In genomic region chr14:95044463-95045254, GRCh38 we compare ENCODE assay signal across 21 cellular contexts.
DNase-seq lines count a peak whose midpoint lies in the region; ATAC-seq and TF ChIP-seq lines count a peak whose summit lies in the region.
"Had no signal": no experiment of that assay in that cellular context is flagged by ENCODE, and none has a peak within 500 bp of the region (broad histone marks: within the 10 kb centered on the region; RNA-seq: fewer than 3 reads in every experiment).

No MANE protein-coding gene starts in this region.

- TF ChIP-seq CTCF in right atrium auricular region (IDR thresholded peaks at IDR 0.05) (no peak), heart left ventricle (IDR thresholded peaks at IDR 0.05) (no peak), mesothelial cell of epicardium (IDR thresholded peaks at IDR 0.05; ENCODE audit: unreplicated experiment) (no peak), tibial nerve (IDR thresholded peaks at IDR 0.05) (no peak)

- no peak overlapping the region for H3K27ac Mint-ChIP-seq in activated CD8-positive, alpha-beta memory T cell treated with anti-CD3 and anti-CD28 coated beads, Interleukin-2, amount 10 ng/mL, durations not matched to agents 7 days and 5 days
- H3K27ac Mint-ChIP-seq in mesothelial cell of epicardium = no peak overlapping the region
- H3K27ac Mint-ChIP-seq: activated CD4-positive, alpha-beta memory T cell treated with anti-CD3 and anti-CD28 coated beads for 36 hours; activated T-cell treated with anti-CD3 and anti-CD28 coated beads, Interleukin-2, amount 50 U/mL, for 72 hours; brain; CD4-positive, alpha-beta memory T cell; memory B cell; nephron had no signal

- H3K4me3 ChIP-seq in right atrium auricular region (no peak overlapping the region), heart left ventricle (no peak overlapping the region), tibial nerve (no peak overlapping the region)
- H3K4me3 ChIP-seq: colonic mucosa had no signal

- no peaks in the 10 kb centered on the region for H3K9me3 Mint-ChIP-seq in activated CD8-positive, alpha-beta memory T cell treated with anti-CD3 and anti-CD28 coated beads, Interleukin-2, amount 10 ng/mL, durations not matched to agents 7 days and 5 days (ENCODE audit: low read depth)
- no peaks in the 10 kb centered on the region for H3K9me3 Mint-ChIP-seq in mesothelial cell of epicardium
- H3K9me3 Mint-ChIP-seq: activated CD4-positive, alpha-beta memory T cell treated with anti-CD3 and anti-CD28 coated beads for 36 hours; activated T-cell treated with anti-CD3 and anti-CD28 coated beads, Interleukin-2, amount 50 U/mL, for 72 hours had no signal

- no peaks in the 10 kb centered on the region for H3K36me3 Mint-ChIP-seq in activated CD8-positive, alpha-beta memory T cell treated with anti-CD3 and anti-CD28 coated beads, Interleukin-2, amount 10 ng/mL, durations not matched to agents 7 days and 5 days
- H3K36me3 Mint-ChIP-seq in mesothelial cell of epicardium = no peaks in the 10 kb centered on the region
- H3K36me3 Mint-ChIP-seq: activated CD4-positive, alpha-beta memory T cell treated with anti-CD3 and anti-CD28 coated beads for 36 hours; brain; CD4-positive, alpha-beta memory T cell; memory B cell had no signal

- no peak overlapping the region for H3K4me3 Mint-ChIP-seq in activated CD8-positive, alpha-beta memory T cell treated with anti-CD3 and anti-CD28 coated beads, Interleukin-2, amount 10 ng/mL, durations not matched to agents 7 days and 5 days
- H3K4me3 Mint-ChIP-seq in mesothelial cell of epicardium = no peak overlapping the region
- H3K4me3 Mint-ChIP-seq: activated CD4-positive, alpha-beta memory T cell treated with anti-CD3 and anti-CD28 coated beads for 36 hours; activated T-cell treated with anti-CD3 and anti-CD28 coated beads, Interleukin-2, amount 50 U/mL, for 72 hours; brain; CD4-positive, alpha-beta memory T cell; memory B cell; nephron had no signal

- no peak for ATAC-seq in heart left ventricle
- no peak for ATAC-seq in activated CD8-positive, alpha-beta memory T cell treated with anti-CD3 and anti-CD28 coated beads, Interleukin-2, amount 10 ng/mL, durations not matched to agents 7 days and 5 days
- ATAC-seq: activated T-cell treated with anti-CD3 and anti-CD28 coated beads, Interleukin-2, amount 50 U/mL, for 72 hours had no signal

- H3K9me3 ChIP-seq in right atrium auricular region (no peaks in the 10 kb centered on the region), heart left ventricle (no peaks in the 10 kb centered on the region), tibial nerve (no peaks in the 10 kb centered on the region)
- H3K9me3 ChIP-seq: colonic mucosa had no signal

- TF ChIP-seq EP300 in tibial nerve (IDR thresholded peaks at IDR 0.05) = no peak

- no peaks in the 10 kb centered on the region for H3K4me1 Mint-ChIP-seq in activated CD8-positive, alpha-beta memory T cell treated with anti-CD3 and anti-CD28 coated beads, Interleukin-2, amount 10 ng/mL, durations not matched to agents 7 days and 5 days
- peaks cover 9% of the 10 kb centered on the region for H3K4me1 Mint-ChIP-seq in mesothelial cell of epicardium
- H3K4me1 Mint-ChIP-seq: CD4-positive, alpha-beta memory T cell; memory B cell had no signal

- TF ChIP-seq POLR2A in heart left ventricle (IDR thresholded peaks at IDR 0.05) = no peak
- TF ChIP-seq POLR2A in tibial nerve (IDR thresholded peaks at IDR 0.05) = no peak

- 62 to 76% (median 65%) methylated on average over 13 to 19 of the region's 19 CpGs for WGBS in heart left ventricle, 4 donors
- 81 to 86% methylated on average over 13 to 19 of the region's 19 CpGs for WGBS in tibial nerve, 2 donors

- POLR2A ChIA-PET in HEK293T (lab: Yijun Ruan, JAX) = no interaction called here

- intact Hi-C loops in heart left ventricle (cut with DNase I) = no loop called here

- H3K36me3 ChIP-seq in right atrium auricular region (no peaks in the 10 kb centered on the region), heart left ventricle (no peaks in the 10 kb centered on the region), tibial nerve (no peaks in the 10 kb centered on the region)
- H3K36me3 ChIP-seq: colonic mucosa had no signal

- CTCF ChIA-PET in activated CD8-positive, alpha-beta memory T cell treated with anti-CD3 and anti-CD28 coated beads, Interleukin-2, amount 10 ng/mL, durations not matched to agents 7 days and 5 days (lab: Charles Lee) = no interaction called here
- CTCF ChIA-PET in HEK293T (lab: Yijun Ruan, JAX) = no interaction called here

- DNase-seq in right atrium auricular region (ENCODE audit: low spot score) (peak; percentile 34), heart left ventricle (no peak), mesothelial cell of epicardium (ENCODE audit: low spot score in 2 of 2, unreplicated experiment in 2 of 2) (peak; percentile 16 to 36), HEK293T (ENCODE audit: extremely low spot score) (no peak), anterior cingulate cortex (lab: John Stamatoyannopoulos, UW) (no peak), DMS53 treated with DMSO at 0.1 percent for 48 hours (lab: John Stamatoyannopoulos, UW; ENCODE audit: unreplicated experiment) (no peak), tibial nerve (ENCODE audit: low spot score in 2 of 2) (no peak)
- peak; percentile 11 for DNase-seq in activated CD8-positive, alpha-beta memory T cell treated with anti-CD3 and anti-CD28 coated beads, Interleukin-2, amount 10 ng/mL, durations not matched to agents 7 days and 5 days
- DNase-seq: activated CD4-positive, alpha-beta memory T cell treated with anti-CD3 and anti-CD28 coated beads for 36 hours; activated T-cell treated with anti-CD3 and anti-CD28 coated beads, Interleukin-2, amount 50 U/mL, for 72 hours; CD4-positive, alpha-beta memory T cell; colonic mucosa; DMS53; NCI-H2081; NCI-H524 treated with DMSO at 0.1 percent for 48 hours; stimulated activated CD4-positive, alpha-beta T cell treated with anti-CD3 and anti-CD28 coated beads, Interleukin-12 subunit alpha, Interleukin-12 subunit beta, amount 100 ng/mL, for 4 hours; substantia nigra had no signal

- H3K27ac ChIP-seq in right atrium auricular region (no peak overlapping the region), heart left ventricle (no peak overlapping the region), tibial nerve (no peak overlapping the region)
- H3K27ac ChIP-seq: colonic mucosa, KMS-11 had no signal

- peaks cover 9% of the 10 kb centered on the region for H3K27me3 Mint-ChIP-seq in activated CD8-positive, alpha-beta memory T cell treated with anti-CD3 and anti-CD28 coated beads, Interleukin-2, amount 10 ng/mL, durations not matched to agents 7 days and 5 days
- peaks cover 16% of the 10 kb centered on the region for H3K27me3 Mint-ChIP-seq in mesothelial cell of epicardium (ENCODE audit: low read depth)

- no peaks in the 10 kb centered on the region for H3K4me1 ChIP-seq in right atrium auricular region
- no peaks in the 10 kb centered on the region for H3K4me1 ChIP-seq in heart left ventricle
- H3K4me1 ChIP-seq in tibial nerve = peaks cover 0 to 3% (median 0%) of the 10 kb centered on the region in 4 donors
- H3K4me1 ChIP-seq: colonic mucosa had no signal

- H3K27me3 ChIP-seq in right atrium auricular region (no peaks in the 10 kb centered on the region), heart left ventricle (peaks cover 0 to 21% (median 4%) of the 10 kb centered on the region in 9 donors), tibial nerve (no peaks in the 10 kb centered on the region)
- H3K27me3 ChIP-seq: colonic mucosa had no signal

TF ChIP-seq in HEK293T, 16 proteins besides CTCF, POLR2A, EP300 and RAD21:
- TF ChIP-seq SUZ12 (IDR thresholded peaks at IDR 0.05) (no peak), TARDBP (IDR thresholded peaks at IDR 0.05) (no peak), FOXM1 (IDR thresholded peaks at IDR 0.05; ENCODE audit: borderline replicate concordance) (no peak), LEF1 (IDR thresholded peaks at IDR 0.05; ENCODE audit: borderline replicate concordance) (no peak), SP1 (IDR thresholded peaks at IDR 0.05) (no peak), ELF4 (IDR thresholded peaks at IDR 0.05) (no peak), ZNF384 (IDR thresholded peaks at IDR 0.05) (no peak), FOXA1 (IDR thresholded peaks at IDR 0.05) (no peak), BHLHE40 (IDR thresholded peaks at IDR 0.05; ENCODE audit: borderline replicate concordance) (no peak), L3MBTL2 (conservative IDR thresholded peaks at IDR 0.05) (no peak), NFRKB (IDR thresholded peaks at IDR 0.05) (no peak)
TF ChIP-seq in HEK293T: peak in this region for 0.

Comparison
In these comparisons a context has a peak if more than half of its experiments do, and no peak if none do; other contexts are left out.
1. DNase-seq: peak in right atrium auricular region (single experiment), activated CD8-positive, alpha-beta memory T cell treated with anti-CD3 and anti-CD28 coated beads, Interleukin-2, amount 10 ng/mL, durations not matched to agents 7 days and 5 days (single experiment) and mesothelial cell of epicardium (2 of 2); none in heart left ventricle (0 of 5), HEK293T (single experiment), anterior cingulate cortex (0 of 58), DMS53 treated with DMSO at 0.1 percent for 48 hours (single experiment) and tibial nerve (0 of 2).